17 cellular contexts compared by ENCODE assay signal in the genomic region with DNA sequence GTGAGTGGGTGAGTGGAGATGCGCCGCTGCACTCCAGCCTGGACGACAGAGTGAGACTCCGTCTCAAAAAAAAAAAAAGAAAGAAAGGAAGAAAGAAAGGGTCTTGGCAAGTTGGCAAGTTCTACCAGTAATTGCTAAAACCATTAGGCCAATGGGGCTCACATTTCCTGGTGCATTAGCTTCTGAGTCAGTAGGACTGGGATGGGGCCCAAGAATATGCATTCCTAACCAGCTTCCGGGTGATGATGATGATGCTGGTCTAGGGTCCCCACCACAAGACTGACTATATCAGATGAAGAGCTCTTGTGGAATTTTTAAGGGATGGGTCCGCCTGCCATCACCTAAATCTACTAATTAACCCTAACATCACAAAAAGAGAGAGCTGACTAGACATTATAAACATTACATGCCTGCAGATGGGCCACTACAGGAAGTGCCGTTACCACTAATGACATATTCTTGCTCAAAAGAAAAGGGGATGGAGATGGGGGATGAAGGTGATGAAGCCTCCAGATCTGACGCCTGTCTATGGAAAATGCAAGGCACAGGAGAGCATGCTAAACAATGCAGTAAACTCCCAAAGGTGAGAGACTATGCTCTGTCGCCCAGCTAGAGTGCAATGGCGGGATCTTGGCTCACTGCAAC. TPM values are rescaled to one million over a fixed set of nuclear protein-coding genes. Genes with fewer than 3 reads are reported as not detected.
"Had no signal": no experiment of that assay in that cellular context is flagged by ENCODE, and none has a peak within 500 bp of the region (broad histone marks: within the 10 kb centered on the region; RNA-seq: fewer than 3 reads in every experiment).

No MANE protein-coding gene starts in this region.

- H3K27ac Mint-ChIP-seq: activated naive CD8-positive, alpha-beta T cell treated with anti-CD3 and anti-CD28 coated beads, Interleukin-2, amount 50 U/mL, for 24 hours; activated T-helper 1 cell treated with anti-CD3 and anti-CD28 coated beads, Interleukin-12 subunit alpha, Interleukin-12 subunit beta, Interleukin-2, Interleukin-4 antibody, amounts not matched to agents 30 ng/mL and 10 ng/mL and 1 ng/mL, durations not matched to agents 14 hours and 24 hours and 36 hours; endodermal cell had no signal

- H2AFZ ChIP-seq: parathyroid adenoma had no signal

- H3K36me3 ChIP-seq: suprapubic skin, upper lobe of right lung had no signal

- H3K4me1 ChIP-seq: parathyroid adenoma, suprapubic skin had no signal

- H3K27ac ChIP-seq: parathyroid adenoma, suprapubic skin, upper lobe of right lung had no signal

- ATAC-seq: activated naive CD8-positive, alpha-beta T cell treated with anti-CD3 and anti-CD28 coated beads, Interleukin-2, amount 50 U/mL, for 24 hours; left cardiac atrium; naive thymus-derived CD4-positive, alpha-beta T cell; upper lobe of right lung had no signal

- H3K9ac ChIP-seq: parathyroid adenoma had no signal

- H3K4me1 Mint-ChIP-seq: activated naive CD8-positive, alpha-beta T cell treated with anti-CD3 and anti-CD28 coated beads, Interleukin-2, amount 50 U/mL, for 24 hours; endodermal cell; naive thymus-derived CD4-positive, alpha-beta T cell had no signal

- H3K9me3 ChIP-seq: suprapubic skin, upper lobe of right lung had no signal

- H3K4me3 Mint-ChIP-seq: activated naive CD8-positive, alpha-beta T cell treated with anti-CD3 and anti-CD28 coated beads, Interleukin-2, amount 50 U/mL, for 24 hours; activated T-helper 1 cell treated with anti-CD3 and anti-CD28 coated beads, Interleukin-12 subunit alpha, Interleukin-12 subunit beta, Interleukin-2, Interleukin-4 antibody, amounts not matched to agents 30 ng/mL and 10 ng/mL and 1 ng/mL, durations not matched to agents 14 hours and 24 hours and 36 hours; endodermal cell; naive thymus-derived CD4-positive, alpha-beta T cell had no signal

- H3K27me3 ChIP-seq: suprapubic skin, upper lobe of right lung had no signal

- H3K9me3 Mint-ChIP-seq: activated naive CD8-positive, alpha-beta T cell treated with anti-CD3 and anti-CD28 coated beads, Interleukin-2, amount 50 U/mL, for 24 hours; activated T-helper 1 cell treated with anti-CD3 and anti-CD28 coated beads, Interleukin-12 subunit alpha, Interleukin-12 subunit beta, Interleukin-2, Interleukin-4 antibody, amounts not matched to agents 30 ng/mL and 10 ng/mL and 1 ng/mL, durations not matched to agents 14 hours and 24 hours and 36 hours; endodermal cell; naive thymus-derived CD4-positive, alpha-beta T cell had no signal

- DNase-seq: activated naive CD4-positive, alpha-beta T cell treated with Interleukin-2 at 50 U/mL for 16 hours; activated naive CD8-positive, alpha-beta T cell treated with anti-CD3 and anti-CD28 coated beads, Interleukin-2, amount 50 U/mL, for 24 hours; endodermal cell; left cardiac atrium; naive thymus-derived CD4-positive, alpha-beta T cell; stimulated activated CD4-positive, alpha-beta T cell treated with anti-CD3 and anti-CD28 coated beads, Interleukin-15, amount 100 ng/mL, for 24 hours; stimulated activated CD4-positive, alpha-beta T cell treated with anti-CD3 and anti-CD28 coated beads, Interleukin-4, amount 100 ng/mL, for 1 hour; stimulated activated naive CD4-positive, alpha-beta T cell treated with Interleukin-2 at 50 U/mL for 16 hours; upper lobe of right lung had no signal

- H3K36me3 Mint-ChIP-seq: naive thymus-derived CD4-positive, alpha-beta T cell had no signal

- H3K4me3 ChIP-seq: suprapubic skin, upper lobe of right lung had no signal

- H3K79me2 ChIP-seq: parathyroid adenoma had no signal

- H3K27me3 Mint-ChIP-seq: activated naive CD8-positive, alpha-beta T cell treated with anti-CD3 and anti-CD28 coated beads, Interleukin-2, amount 50 U/mL, for 24 hours had no signal

RNA-seq across cellular contexts. Expression of gene MYH11, which starts 13.1 kb away (rescaled TPM):
- total RNA-seq: activated CD8-positive, alpha-beta memory T cell treated with anti-CD3 and anti-CD28 coated beads for 36 hours; activated T-helper 1 cell treated with anti-CD3 and anti-CD28 coated beads, Interleukin-12 subunit alpha, Interleukin-12 subunit beta, Interleukin-2, Interleukin-4 antibody, amounts not matched to agents 30 ng/mL and 10 ng/mL and 1 ng/mL, durations not matched to agents 14 hours and 24 hours and 36 hours; dermis microvascular lymphatic vessel endothelial cell; epithelial cell of proximal tubule; lung microvascular endothelial cell; T-helper 2 cell treated with Interferon-gamma antibody and Interleukin-4, amounts not matched to agents 100 ng/mL and 5 ng/mL, for 36 hours had no signal
